In genomic region chr2:24566630-24567029, GRCh38 we compare ENCODE assay signal across 15 cellular contexts.
DNase-seq lines count a peak whose midpoint lies in the region; ATAC-seq and TF ChIP-seq lines count a peak whose summit lies in the region.
"Had no signal": no experiment of that assay in that cellular context is flagged by ENCODE, and none has a peak within 500 bp of the region (broad histone marks: within the 10 kb centered on the region; RNA-seq: fewer than 3 reads in every experiment).

No MANE protein-coding gene starts in this region.

- WGBS in endodermal cell (ENCODE audit: insufficient coverage in 1 of 2, insufficient read length in 1 of 2), 2 experiments = 95 to 97% methylated on average over 7 of the region's 7 CpGs
- WGBS in ovary, 3 donors = 94 to 97% (median 94%) methylated on average over 7 of the region's 7 CpGs

- TF ChIP-seq POLR2A in ovary (IDR thresholded peaks at IDR 0.05) = no peak

- H3K36me3 ChIP-seq in endodermal cell (ENCODE audit: control insufficient read depth, insufficient read depth, low read length) (peaks cover 23% of the 10 kb centered on the region), ovary (no peaks in the 10 kb centered on the region)

- DNase-seq in endodermal cell (no peak), ovary (peak in 3 of 5 donors; percentile 18 to 26 (median 20)), NCI-H446 treated with DMSO at 0.1 percent for 48 hours (lab: John Stamatoyannopoulos, UW) (no peak), RWPE1 (ENCODE audit: low spot score) (no peak)
- DNase-seq: Calu3; CD8-positive, alpha-beta T cell; DMS79 treated with DMSO at 0.1 percent for 48 hours; GF-D8; GOT3; H7; HFFc6; IMR-90 had no signal

- peaks cover 23% of the 10 kb centered on the region for H3K9me3 Mint-ChIP-seq in endodermal cell
- H3K9me3 Mint-ChIP-seq: CD8-positive, alpha-beta T cell; HFFc6 had no signal

- H3K27ac Mint-ChIP-seq in endodermal cell = no peak overlapping the region
- H3K27ac Mint-ChIP-seq: CD8-positive, alpha-beta T cell; HFFc6 had no signal

- H3K27ac ChIP-seq in C4-2B (peak overlapping the region; percentile 22; the same call in 1 of the 2 replicates), endodermal cell (ENCODE audit: low read depth, low read length) (no peak overlapping the region), ovary (no peak overlapping the region), RWPE1 (no peak overlapping the region)

- peaks cover 4% of the 10 kb centered on the region for H3K4me1 Mint-ChIP-seq in endodermal cell

- TF ChIP-seq EP300 in ovary (IDR thresholded peaks at IDR 0.05) = no peak

- TF ChIP-seq CTCF in C4-2B (conservative IDR thresholded peaks at IDR 0.05) (no peak), endodermal cell (conservative IDR thresholded peaks at IDR 0.05) (no peak), ovary (IDR thresholded peaks at IDR 0.05) (no peak), RWPE1 (conservative IDR thresholded peaks at IDR 0.05; ENCODE audit: low read depth) (no peak)

- H3K27me3 Mint-ChIP-seq in endodermal cell (ENCODE audit: insufficient read depth) = peaks cover 9% of the 10 kb centered on the region

- H3K4me3 Mint-ChIP-seq in endodermal cell = no peak overlapping the region
- H3K4me3 Mint-ChIP-seq: CD8-positive, alpha-beta T cell; HFFc6 had no signal

- H3K27me3 ChIP-seq in endodermal cell (ENCODE audit: control insufficient read depth, insufficient read depth, low read length, poor library complexity, severe bottlenecking) = peaks cover 6% of the 10 kb centered on the region
- no peaks in the 10 kb centered on the region for H3K27me3 ChIP-seq in ovary

- H3K4me3 ChIP-seq in endodermal cell (ENCODE audit: low read length) = peak overlapping the region; percentile 56
- no peak overlapping the region for H3K4me3 ChIP-seq in ovary

- peaks cover 28% of the 10 kb centered on the region for H3K36me3 Mint-ChIP-seq in endodermal cell (ENCODE audit: low read depth)

- ATAC-seq in GM21825 (IDR thresholded peaks at IDR 0.05; ENCODE audit: unreplicated experiment) = no peak
- ATAC-seq: CD8-positive, alpha-beta T cell; HCT116 had no signal

- no peak overlapping the region for H3K9ac ChIP-seq in endodermal cell (ENCODE audit: extremely low read depth, low read length, poor library complexity, severe bottlenecking)

- POLR2A ChIA-PET in RWPE1 (lab: Yijun Ruan, JAX; ENCODE audit: low non-redundant PET) = no interaction called here

- H3K9me3 ChIP-seq in endodermal cell (ENCODE audit: control insufficient read depth, low read length) (peaks cover 25% of the 10 kb centered on the region), ovary (peaks cover 0 to 4% of the 10 kb centered on the region in 2 donors)

- H3K4me1 ChIP-seq in endodermal cell (ENCODE audit: control insufficient read depth, insufficient read depth, low read length) (peaks cover 3% of the 10 kb centered on the region), ovary (ENCODE audit: insufficient read depth) (no peaks in the 10 kb centered on the region)

- CTCF ChIA-PET in RWPE1 (lab: Yijun Ruan, JAX) = interaction anchor here (0.6 to 0.7 kb wide), 2 partner anchors 75 to 259 kb away, joined by 3 read pairs; no protein-coding TSS in a partner anchor

- intact Hi-C loops in ovary (cut with DNase I) = no loop called here

Comparison
In these comparisons a context has a peak if more than half of its experiments do, and no peak if none do; other contexts are left out.
1. DNase-seq: peak in ovary (3 of 5); none in endodermal cell (single experiment), NCI-H446 treated with DMSO at 0.1 percent for 48 hours (single experiment) and RWPE1 (single experiment).